11 cellular contexts compared by ENCODE assay signal in genomic region chr18:58572181-58572580, GRCh38. TPM values are rescaled to one million over a fixed set of nuclear protein-coding genes. Genes with fewer than 3 reads are reported as not detected.
DNase-seq lines count a peak whose midpoint lies in the region; ATAC-seq, FAIRE-seq and TF ChIP-seq lines count a peak whose summit lies in the region.
"Had no signal": no experiment of that assay in that cellular context is flagged by ENCODE, and none has a peak within 500 bp of the region (broad histone marks: within the 10 kb centered on the region; RNA-seq: fewer than 3 reads in every experiment).

No MANE protein-coding gene starts in this region.

- no peak overlapping the region for H3K27ac ChIP-seq in left lung
- H3K27ac ChIP-seq in CD4-positive, alpha-beta memory T cell (ENCODE audit: low read depth, low read length) = no peak overlapping the region

- TF ChIP-seq CTCF in astrocyte of the cerebellum (IDR thresholded peaks at IDR 0.05; ENCODE audit: low read depth, low read length, missing control alignments) (no peak), left lung (IDR thresholded peaks at IDR 0.05) (no peak), D721Med (IDR thresholded peaks at IDR 0.05; ENCODE audit: insufficient read depth, missing control alignments) (no peak)

- CTCF ChIA-PET in CD4-positive, alpha-beta memory T cell (lab: Charles Lee; ENCODE audit: partially characterized antibody) = no interaction called here

- DNase-seq in AG08396 (ENCODE audit: low spot score) (peak; percentile 59), HS-5 (ENCODE audit: low read depth) (peak; percentile 95), astrocyte of the cerebellum (ENCODE audit: low read depth) (peak; percentile 95), left lung (no peak), D721Med (ENCODE audit: insufficient read length, low spot score) (no peak), ACHN (no peak)
- no peak for DNase-seq in CD4-positive, alpha-beta memory T cell
- DNase-seq: CD8-positive, alpha-beta memory T cell; erythroblast had no signal

- in situ Hi-C loops in astrocyte of the cerebellum (cut with HindIII; ENCODE audit: low sequenced_read_pairs) = no loop called here
- in situ Hi-C loops in ACHN (cut with HindIII; ENCODE audit: low pct_ligation_motif_present, low pct_unique_long_range_greater_than_20kb, low sequenced_read_pairs) = no loop called here

- no peak for FAIRE-seq in D721Med (lab: Jason Lieb, UNC)

- no peaks in the 10 kb centered on the region for H3K4me1 Mint-ChIP-seq in CD4-positive, alpha-beta memory T cell

- H3K36me3 ChIP-seq in left lung = no peaks in the 10 kb centered on the region
- no peaks in the 10 kb centered on the region for H3K36me3 ChIP-seq in CD4-positive, alpha-beta memory T cell (ENCODE audit: insufficient read depth, low read length)

- POLR2A ChIA-PET in CD4-positive, alpha-beta memory T cell (lab: Charles Lee; ENCODE audit: partially characterized antibody) = no interaction called here

- peak; percentile 23 for ATAC-seq in left lung
- ATAC-seq in GM19395 (IDR thresholded peaks at IDR 0.05; ENCODE audit: unreplicated experiment) = no peak

- no peaks in the 10 kb centered on the region for H3K9me3 ChIP-seq in left lung
- H3K9me3 ChIP-seq in CD4-positive, alpha-beta memory T cell (ENCODE audit: control insufficient read depth in 1 of 2, low read length in 2 of 2) = no peaks in the 10 kb centered on the region

- H3K36me3 Mint-ChIP-seq in CD4-positive, alpha-beta memory T cell = no peaks in the 10 kb centered on the region

- no peak overlapping the region for H3K27ac Mint-ChIP-seq in CD4-positive, alpha-beta memory T cell
- H3K27ac Mint-ChIP-seq: CD8-positive, alpha-beta memory T cell had no signal

- H3K4me3 ChIP-seq in astrocyte of the cerebellum (ENCODE audit: low read depth, low read length) (no peak overlapping the region), left lung (no peak overlapping the region)
- H3K4me3 ChIP-seq in CD4-positive, alpha-beta memory T cell (ENCODE audit: low read length in 2 of 2) = no peak overlapping the region

- H3K4me3 Mint-ChIP-seq in CD4-positive, alpha-beta memory T cell = no peak overlapping the region
- H3K4me3 Mint-ChIP-seq: CD8-positive, alpha-beta memory T cell had no signal

- no peaks in the 10 kb centered on the region for H3K27me3 Mint-ChIP-seq in CD4-positive, alpha-beta memory T cell

- no peaks in the 10 kb centered on the region for H3K4me1 ChIP-seq in left lung
- H3K4me1 ChIP-seq in CD4-positive, alpha-beta memory T cell (ENCODE audit: insufficient read depth, low read length) = no peaks in the 10 kb centered on the region

- no peaks in the 10 kb centered on the region for H3K27me3 ChIP-seq in left lung
- H3K27me3 ChIP-seq in CD4-positive, alpha-beta memory T cell (ENCODE audit: insufficient read depth, low read length) = no peaks in the 10 kb centered on the region

- H3K9me3 Mint-ChIP-seq in CD4-positive, alpha-beta memory T cell = no peaks in the 10 kb centered on the region
- H3K9me3 Mint-ChIP-seq: CD8-positive, alpha-beta memory T cell had no signal

- intact Hi-C loops in left lung (cut with DNase I) = no loop called here
- intact Hi-C loops in CD4-positive, alpha-beta memory T cell (cut with micrococcal nuclease) = no loop called here

RNA-seq across cellular contexts. Expression of gene ALPK2, which starts 56.7 kb away (rescaled TPM):
- 1 to 10 TPM in 1 of 2 donors, under 1 TPM in 1; 0.60 to 1.2 TPM for total RNA-seq in left lung
- 1 to 10 TPM; 1.5 to 1.9 TPM for total RNA-seq in CD4-positive, alpha-beta memory T cell
- under 1 TPM in 1 of 2 donors, not detected in 1; 0.30 TPM for polyA plus RNA-seq in CD4-positive, alpha-beta memory T cell
- total RNA-seq: T-helper 2 cell treated with Interferon-gamma antibody and Interleukin-4, amounts not matched to agents 100 ng/mL and 5 ng/mL, for 36 hours had no signal

Comparison
In these comparisons a context has a peak if more than half of its experiments do, and no peak if none do; other contexts are left out.
1. DNase-seq: peak in AG08396 (single experiment), HS-5 (single experiment) and astrocyte of the cerebellum (single experiment); none in left lung (0 of 2), D721Med (single experiment), ACHN (single experiment) and CD4-positive, alpha-beta memory T cell (0 of 5).